ENCODE assay signal across 8 cellular contexts in the genomic region with DNA sequence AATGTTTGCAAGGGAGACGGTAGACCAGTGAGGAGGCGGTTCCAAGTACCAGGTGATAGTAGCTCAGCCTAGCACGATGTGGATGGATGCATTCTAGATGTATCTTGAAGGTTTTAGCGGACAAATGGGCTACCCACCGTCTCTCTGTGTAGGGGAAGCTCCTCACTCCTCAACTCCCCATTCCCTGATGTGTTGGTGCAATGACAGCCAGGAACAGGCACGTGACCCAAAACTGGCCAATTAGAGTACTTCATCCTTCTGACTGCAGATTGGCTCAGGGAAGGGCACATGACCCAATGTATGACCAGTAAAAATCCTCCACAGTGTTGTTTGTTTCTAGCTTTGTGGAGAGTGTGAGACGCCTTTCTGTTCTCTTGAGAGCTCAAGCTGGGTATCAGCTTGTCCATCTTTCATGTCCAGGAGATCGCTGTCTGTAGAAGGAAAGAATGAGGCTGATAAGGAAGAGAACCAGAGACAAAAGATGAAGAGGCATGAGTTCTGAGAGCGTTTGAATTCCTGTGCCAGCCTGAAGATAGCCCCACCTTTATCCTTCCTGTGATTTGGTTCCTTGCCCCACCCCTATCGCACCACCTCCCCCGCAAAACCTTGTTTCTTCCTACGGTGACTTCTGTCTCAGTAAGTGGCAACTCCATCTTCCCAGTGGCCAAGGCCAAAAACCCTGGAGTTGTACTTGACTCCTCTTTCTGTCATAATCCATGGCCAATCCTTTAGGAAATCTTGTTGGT. TPM values are rescaled to one million over a fixed set of nuclear protein-coding genes. Genes with fewer than 3 reads are reported as not detected.
DNase-seq lines count a peak whose midpoint lies in the region; ATAC-seq and TF ChIP-seq lines count a peak whose summit lies in the region.

No MANE protein-coding gene starts in this region.

- intact Hi-C loops in esophagus squamous epithelium (cut with DNase I), result no loop called here

- H3K27me3 ChIP-seq in esophagus squamous epithelium (no peaks in the 10 kb centered on the region), mononuclear cell (ENCODE audit: insufficient read depth, low read length) (no peaks in the 10 kb centered on the region), thymus (ENCODE audit: control insufficient read depth, insufficient read depth) (no peaks in the 10 kb centered on the region)

- H3K36me3 ChIP-seq in esophagus squamous epithelium (no peaks in the 10 kb centered on the region), thymus (ENCODE audit: control insufficient read depth, insufficient read depth) (no peaks in the 10 kb centered on the region)

- H3K4me1 ChIP-seq in esophagus squamous epithelium (peaks cover 13 to 54% (median 31%) of the 10 kb centered on the region in 3 donors), mononuclear cell (ENCODE audit: insufficient read depth, low read length) (peaks cover 52% of the 10 kb centered on the region), thymus (ENCODE audit: control insufficient read depth, insufficient read depth, low read length) (peaks cover 26% of the 10 kb centered on the region)

- H3K27ac ChIP-seq in esophagus squamous epithelium (peak overlapping the region; percentile 78 to 93 (median 90)), thymus (ENCODE audit: low read depth) (peak overlapping the region; percentile 85)

- DNase-seq in GDM1 (lab: John Stamatoyannopoulos, UW) (peak; percentile 87), NCI-H526 treated with DMSO at 0.1 percent for 48 hours (lab: John Stamatoyannopoulos, UW) (peak; percentile 83), esophagus squamous epithelium (lab: John Stamatoyannopoulos, UW) (no peak)
- peak; percentile 69 for DNase-seq in activated CD8-positive, alpha-beta memory T cell treated with anti-CD3 and anti-CD28 coated beads, Interleukin-2, amount 50 U/mL, for 48 hours

- ATAC-seq in HG03066 (IDR thresholded peaks at IDR 0.05; ENCODE audit: low read depth, unreplicated experiment), result peak; percentile 27
- ATAC-seq in GM21825 (IDR thresholded peaks at IDR 0.05; ENCODE audit: unreplicated experiment), result no peak

- H3K4me3 ChIP-seq in esophagus squamous epithelium (peak overlapping the region; percentile 9 to 62 (median 40)), mononuclear cell (ENCODE audit: low read length) (peak overlapping the region; percentile 16), thymus (ENCODE audit: low read length) (peak overlapping the region; percentile 17)

- no peaks in the 10 kb centered on the region for H3K9me3 ChIP-seq in esophagus squamous epithelium
- H3K9me3 ChIP-seq in mononuclear cell (ENCODE audit: low read depth, low read length), result no peaks in the 10 kb centered on the region
- no peaks in the 10 kb centered on the region for H3K9me3 ChIP-seq in thymus (ENCODE audit: control insufficient read depth)

- 5 to 8% methylated on average over 12 of the region's 12 CpGs for WGBS in esophagus squamous epithelium, 2 donors
- WGBS in thymus, result 25% methylated on average over 12 of the region's 12 CpGs

- TF ChIP-seq CTCF in esophagus squamous epithelium (IDR thresholded peaks at IDR 0.05), result no peak

- peak in 3 of 4 donors; percentile 29 to 81 (median 60) for TF ChIP-seq POLR2A in esophagus squamous epithelium (IDR thresholded peaks at IDR 0.05)

RNA-seq across cellular contexts. Expression of gene BORCS6, which starts 2.3 kb away (rescaled TPM):
- total RNA-seq in esophagus squamous epithelium (10 to 100 TPM in 3 of 4 donors, 1 to 10 TPM in 1; 8.8 to 16.5 (median 13.4) TPM), mononuclear cell (9.2 TPM)
- polyA plus RNA-seq in thymus, result 11.4 TPM

RNA-seq across cellular contexts. Expression of gene TMEM107, which starts 16.1 kb away (rescaled TPM):
- total RNA-seq in esophagus squamous epithelium (10 to 100 TPM; 12.7 to 21.7 (median 15.5) TPM), mononuclear cell (221 TPM)
- 21.3 TPM for polyA plus RNA-seq in thymus

RNA-seq across cellular contexts. Expression of gene AURKB, which starts 18.1 kb away (rescaled TPM):
- total RNA-seq in esophagus squamous epithelium (10 to 100 TPM; 11.2 to 43.7 (median 20.3) TPM), mononuclear cell (1.5 TPM)
- polyA plus RNA-seq in thymus, result 11.3 TPM

RNA-seq across cellular contexts. Expression of gene VAMP2, which starts 29.5 kb away (rescaled TPM):
- total RNA-seq in esophagus squamous epithelium, result 10 to 100 TPM in 3 of 4 donors, 1 to 10 TPM in 1; 6.2 to 20.4 (median 12.0) TPM
- 40.3 TPM for total RNA-seq in mononuclear cell
- 73.9 TPM for polyA plus RNA-seq in thymus

RNA-seq across cellular contexts. Expression of gene PER1, which starts 40.0 kb away (rescaled TPM):
- 10 to 100 TPM; 33.6 to 95.0 (median 56.3) TPM for total RNA-seq in esophagus squamous epithelium
- 250 TPM for total RNA-seq in mononuclear cell
- polyA plus RNA-seq in thymus, result 71.9 TPM
